ENCODE assay signal across 16 cellular contexts in the genomic region with DNA sequence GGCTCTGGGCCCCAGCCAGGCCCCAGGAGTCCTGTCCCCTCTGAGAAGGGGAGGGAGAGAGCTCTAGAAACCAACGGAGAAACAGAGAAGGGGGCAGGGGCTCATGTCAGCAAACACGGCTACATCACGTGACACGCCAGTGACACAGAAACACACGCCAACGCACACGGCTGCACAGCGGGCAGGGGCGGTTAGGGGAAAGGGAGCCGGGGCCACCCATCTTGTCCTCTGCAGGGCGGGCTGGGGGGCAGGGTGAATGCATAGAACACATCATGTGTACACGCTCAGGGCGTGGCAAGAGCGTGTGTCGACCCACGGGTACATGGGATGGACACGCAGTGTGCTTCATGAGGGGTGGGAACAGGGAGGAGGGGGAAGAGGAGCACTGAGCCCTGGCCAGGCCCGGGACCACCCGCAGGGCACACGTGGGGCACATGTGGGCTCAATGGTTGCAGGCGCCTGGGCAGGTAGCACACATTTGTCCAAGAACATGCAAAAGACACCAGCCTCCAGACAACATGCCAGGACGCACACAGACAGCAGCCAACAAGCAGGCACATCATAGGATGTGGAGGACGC. TPM values are rescaled to one million over a fixed set of nuclear protein-coding genes. Genes with fewer than 3 reads are reported as not detected.
DNase-seq lines count a peak whose midpoint lies in the region; ATAC-seq, FAIRE-seq and TF ChIP-seq lines count a peak whose summit lies in the region.
"Had no signal": no experiment of that assay in that cellular context is flagged by ENCODE, and none has a peak within 500 bp of the region (broad histone marks: within the 10 kb centered on the region; RNA-seq: fewer than 3 reads in every experiment).

No MANE protein-coding gene starts in this region.

- peaks cover 53% of the 10 kb centered on the region for H3K4me1 Mint-ChIP-seq in dendritic cell treated with granulocyte-macrophage colony-stimulating factor and Interleukin-4, amounts not matched to agents 40 ng/mL and 50 ng/mL, for 4 days (ENCODE audit: low read depth)

- in situ Hi-C loops in HepG2 (cut with HindIII; ENCODE audit: extremely low pct_ligation_motif_present, low pct_unique_long_range_greater_than_20kb): loop anchor here (5.0 to 25.0 kb wide), 4 partner anchors 83 to 885 kb away; partner anchors contain the start of genes ARMC5, ZNF267, ZNF646 and ZNF668

- no peaks in the 10 kb centered on the region for H3K27me3 ChIP-seq in HepG2 (ENCODE audit: control insufficient read depth in 1 of 2, insufficient read depth in 2 of 2, low read length in 2 of 2)
- no peaks in the 10 kb centered on the region for H3K27me3 ChIP-seq in right lobe of liver
- H3K27me3 ChIP-seq: BLaER1 had no signal

- no peaks in the 10 kb centered on the region for H3K9me3 Mint-ChIP-seq in dendritic cell treated with granulocyte-macrophage colony-stimulating factor and Interleukin-4, amounts not matched to agents 40 ng/mL and 50 ng/mL, for 4 days
- H3K9me3 Mint-ChIP-seq: CD8-positive, alpha-beta memory T cell; HFFc6; IgD-negative memory B cell had no signal

- TF ChIP-seq RAD21 in HepG2 (CRISPR knock-in tag; IDR thresholded peaks at IDR 0.05): no peak

- no peak overlapping the region for H3K4me2 ChIP-seq in HepG2 (ENCODE audit: low read depth, low read length)
- H3K4me2 ChIP-seq: BLaER1 had no signal

- CTCF ChIA-PET in HepG2 (lab: Yijun Ruan, JAX; ENCODE audit: low intra/inter-chr PET ratio, low total read pairs): no interaction called here

- H3K4me1 ChIP-seq in HepG2 (ENCODE audit: insufficient read depth, low read length) (peaks cover 57% of the 10 kb centered on the region), right lobe of liver (peaks cover 0 to 12% (median 5%) of the 10 kb centered on the region in 4 donors)

- no peaks in the 10 kb centered on the region for H3K27me3 Mint-ChIP-seq in dendritic cell treated with granulocyte-macrophage colony-stimulating factor and Interleukin-4, amounts not matched to agents 40 ng/mL and 50 ng/mL, for 4 days
- H3K27me3 Mint-ChIP-seq: CD8-positive, alpha-beta memory T cell; IgD-negative memory B cell had no signal

- H2AFZ ChIP-seq in HepG2 (ENCODE audit: low read length): no peak overlapping the region

- no TSS peak for BruUV-seq in HepG2 (replicated peaks; lab: Mats Ljungman, UMichigan)

- ATAC-seq in HepG2: no peak
- no peak for ATAC-seq in right lobe of liver

- TF ChIP-seq CTCF in HepG2 (CRISPR knock-in tag; IDR thresholded peaks at IDR 0.05) (no peak), right lobe of liver (IDR thresholded peaks at IDR 0.05) (no peak)

- TF ChIP-seq EP300 in HepG2 (IDR thresholded peaks at IDR 0.05; ENCODE audit: low read depth in 2 of 2, low read length in 2 of 2) (no peak), HepG2 (CRISPR knock-in tag; IDR thresholded peaks at IDR 0.05; ENCODE audit: borderline replicate concordance) (no peak)

- WGBS in HepG2 (ENCODE audit: low lambda C conversion rate): 91% methylated on average over 23 of the region's 23 CpGs
- 79% methylated on average over 4 of the region's 23 CpGs for WGBS in right lobe of liver (ENCODE audit: insufficient coverage, low coverage, low lambda C conversion rate, missing lambda C conversion rate)

- peaks cover 0 to 3% of the 10 kb centered on the region in 2 experiments; a peak in 1 of 5 replicates for H3K36me3 ChIP-seq in HepG2 (replicated peaks in 1 of 2; ENCODE audit: control insufficient read depth in 1 of 2, insufficient read depth in 2 of 2, low read length in 2 of 2)
- peaks cover 0 to 7% (median 0%) of the 10 kb centered on the region in 4 donors for H3K36me3 ChIP-seq in right lobe of liver

- peaks cover 34% of the 10 kb centered on the region for H3K36me3 Mint-ChIP-seq in dendritic cell treated with granulocyte-macrophage colony-stimulating factor and Interleukin-4, amounts not matched to agents 40 ng/mL and 50 ng/mL, for 4 days (ENCODE audit: low read depth)
- H3K36me3 Mint-ChIP-seq: IgD-negative memory B cell had no signal

- H3K27ac ChIP-seq in HepG2 (ENCODE audit: extremely low read length, insufficient read depth, low read length): no peak overlapping the region
- no peak overlapping the region for H3K27ac ChIP-seq in right lobe of liver
- H3K27ac ChIP-seq: BLaER1 had no signal

- peak overlapping the region; percentile 56 for H3K27ac Mint-ChIP-seq in dendritic cell treated with granulocyte-macrophage colony-stimulating factor and Interleukin-4, amounts not matched to agents 40 ng/mL and 50 ng/mL, for 4 days
- H3K27ac Mint-ChIP-seq: CD8-positive, alpha-beta memory T cell; HFFc6; IgD-negative memory B cell had no signal

- H3K4me3 ChIP-seq in HepG2 (replicated peaks in 1 of 3; ENCODE audit: insufficient read depth in 1 of 3, low read depth in 2 of 3, low read length in 3 of 3) (no peak overlapping the region), right lobe of liver (no peak overlapping the region)
- H3K4me3 ChIP-seq: BLaER1 had no signal

- TF ChIP-seq POLR2A in HepG2 (IDR thresholded peaks at IDR 0.05; ENCODE audit: insufficient read depth in 1 of 2, low read depth in 2 of 2, low read length in 2 of 2) (0 out of 4 replicates have a peak, but pooled peaks of 1 of the 2 experiments have one; percentile 39), right lobe of liver (IDR thresholded peaks at IDR 0.05) (no peak)

- H3K9ac ChIP-seq in HepG2 (ENCODE audit: insufficient read depth, low read depth, low read length): no peak overlapping the region
- H3K9ac ChIP-seq: BLaER1 had no signal

- no peaks in the 10 kb centered on the region for H3K79me2 ChIP-seq in HepG2 (ENCODE audit: insufficient read depth, low read length)

- no peak overlapping the region for H3K4me3 Mint-ChIP-seq in dendritic cell treated with granulocyte-macrophage colony-stimulating factor and Interleukin-4, amounts not matched to agents 40 ng/mL and 50 ng/mL, for 4 days
- H3K4me3 Mint-ChIP-seq: CD8-positive, alpha-beta memory T cell; HFFc6; IgD-negative memory B cell had no signal

- POLR2A ChIA-PET in HepG2 (lab: Yijun Ruan, JAX): interaction anchor here (1.0 kb wide), 1 partner anchor 151 kb away, joined by 3 read pairs; no protein-coding TSS in a partner anchor

- intact Hi-C loops in HepG2 (cut with micrococcal nuclease; ENCODE audit: unreplicated experiment): loop anchor here (10.0 kb wide), 1 partner anchor 875 kb away; no protein-coding TSS in a partner anchor
- intact Hi-C loops in right lobe of liver (cut with DNase I): loop anchor here (10.0 kb wide), 3 partner anchors 55 to 445 kb away; partner anchors contain the start of gene PRSS53 (in 1 of the 2)
- intact Hi-C loops in dendritic cell treated with granulocyte-macrophage colony-stimulating factor and Interleukin-4, amounts not matched to agents 40 ng/mL and 50 ng/mL, for 4 days (cut with micrococcal nuclease): loop anchor here (5.0 kb wide), 1 partner anchor 83 kb away; the partner anchor contains the start of genes ZNF646 and ZNF668

- no peak for FAIRE-seq in HepG2 (lab: Jason Lieb, UNC)

- DNase-seq in HepG2 (ENCODE audit: low spot score) (no peak), right lobe of liver (no peak), mucosa of gallbladder (ENCODE audit: low spot score) (no peak), NCI-H187 treated with DMSO at 0.1 percent for 48 hours (lab: John Stamatoyannopoulos, UW) (no peak), HK-2 (ENCODE audit: unreplicated experiment) (no peak)
- DNase-seq: 8988T; AML-193; Caco-2; CD8-positive, alpha-beta memory T cell; DND-41; GDM1; HCEC 1CT; HFFc6 had no signal

- H4K20me1 ChIP-seq in HepG2 (ENCODE audit: insufficient read depth, low read length): no peaks in the 10 kb centered on the region

- no peaks in the 10 kb centered on the region for H3K9me3 ChIP-seq in HepG2 (ENCODE audit: low read length)
- no peaks in the 10 kb centered on the region for H3K9me3 ChIP-seq in right lobe of liver
- H3K9me3 ChIP-seq: BLaER1, Caco-2 had no signal

RNA-seq across cellular contexts. Expression of gene HSD3B7, which starts 4.6 kb away (rescaled TPM):
- total RNA-seq in HepG2 (2016; rRNA removed; fragmentation: Illumina TruSeq; extraction: Trizol) (58.8 and 69.7 TPM in 2 replicates), right lobe of liver (100 to 1,000 TPM in 3 of 6 experiments, 10 to 100 TPM in 3; 54.6 to 219 (median 86.9) TPM), mucosa of gallbladder (30.6 TPM)
- 12.1 and 14.2 TPM in 2 replicates for total RNA-seq in HepG2 (2016; cell fraction: cytosol; rRNA removed; fragmentation: Illumina TruSeq; extraction: Trizol; ENCODE audit: low read depth)
- 53.9 and 70.3 TPM in 2 replicates for total RNA-seq in HepG2 (2016; cell fraction: insoluble cytoplasmic fraction; rRNA removed; fragmentation: Illumina TruSeq; extraction: Trizol)
- total RNA-seq in HepG2 (2016; cell fraction: membrane; rRNA removed; fragmentation: Illumina TruSeq; extraction: Trizol): 26.6 and 27.7 TPM in 2 replicates
- total RNA-seq in HepG2 (2016; cell fraction: nucleus; rRNA removed; fragmentation: Illumina TruSeq; extraction: Trizol): 36.3 and 39.5 TPM in 2 replicates
- 32.9 and 40.9 TPM in 2 replicates for polyA plus RNA-seq in HepG2 (2011; rRNA removed)
- polyA plus RNA-seq in HepG2 (2011; cell fraction: cytosol; rRNA removed): 29.8 and 45.1 TPM in 2 replicates
- 63.4 and 68.4 TPM in 2 replicates for polyA plus RNA-seq in HepG2 (2011; cell fraction: nucleus; rRNA removed)
- polyA plus RNA-seq in HepG2 (2012): 14.8 and 17.8 TPM in 2 replicates
- polyA plus RNA-seq in HepG2 (2016; cell fraction: cytosol; fragmentation: Illumina TruSeq; extraction: Trizol; ENCODE audit: low read depth): 10.6 and 11.9 TPM in 2 replicates
- polyA plus RNA-seq in HepG2 (2016; cell fraction: insoluble cytoplasmic fraction; fragmentation: Illumina TruSeq; extraction: Trizol; ENCODE audit: low read depth): 43.4 and 50.5 TPM in 2 replicates
- polyA plus RNA-seq in HepG2 (2016; cell fraction: membrane; fragmentation: Illumina TruSeq; extraction: Trizol; ENCODE audit: low read depth): 18.0 and 19.2 TPM in 2 replicates
- polyA plus RNA-seq in HepG2 (2016; cell fraction: nucleus; fragmentation: Illumina TruSeq; extraction: Trizol; ENCODE audit: insufficient read depth, low read depth): 69.7 and 71.0 TPM in 2 replicates
- polyA minus RNA-seq in HepG2 (2011; rRNA and poly(A)+ RNA removed; ENCODE audit: low replicate concordance): 11.6 and 56.6 TPM in 2 replicates
- polyA minus RNA-seq in HepG2 (2011; cell fraction: cytosol; rRNA and poly(A)+ RNA removed): 19.8 and 20.1 TPM in 2 replicates
- polyA minus RNA-seq in HepG2 (2011; cell fraction: nucleus; rRNA and poly(A)+ RNA removed): 5.0 and 5.8 TPM in 2 replicates
- polyA plus RNA-seq: CD8-positive, alpha-beta memory T cell; IgD-negative memory B cell had no signal

RNA-seq across cellular contexts. Expression of gene STX1B, which starts 20.9 kb away (rescaled TPM):
- total RNA-seq in HepG2 (2016; rRNA removed; fragmentation: Illumina TruSeq; extraction: Trizol) (1.7 and 3.0 TPM in 2 replicates), right lobe of liver (1 to 10 TPM in 4 of 6 experiments, under 1 TPM in 2; 0.61 to 4.5 (median 2.6) TPM), mucosa of gallbladder (0.58 TPM)
- total RNA-seq in HepG2 (2016; cell fraction: cytosol; rRNA removed; fragmentation: Illumina TruSeq; extraction: Trizol; ENCODE audit: low read depth): 3.7 and 5.0 TPM in 2 replicates
- total RNA-seq in HepG2 (2016; cell fraction: insoluble cytoplasmic fraction; rRNA removed; fragmentation: Illumina TruSeq; extraction: Trizol): 1.00 and 4.0 TPM in 2 replicates
- 3.5 TPM in 2 replicates for total RNA-seq in HepG2 (2016; cell fraction: membrane; rRNA removed; fragmentation: Illumina TruSeq; extraction: Trizol)
- total RNA-seq in HepG2 (2016; cell fraction: nucleus; rRNA removed; fragmentation: Illumina TruSeq; extraction: Trizol): 3.8 and 7.5 TPM in 2 replicates
- 1.3 and 2.1 TPM in 2 replicates for polyA plus RNA-seq in HepG2 (2011; rRNA removed)
- 0.55 and 0.67 TPM in 2 replicates for polyA plus RNA-seq in HepG2 (2011; cell fraction: cytosol; rRNA removed)
- 9.0 and 9.4 TPM in 2 replicates for polyA plus RNA-seq in HepG2 (2011; cell fraction: nucleus; rRNA removed)
- 1.1 and 1.5 TPM in 2 replicates for polyA plus RNA-seq in HepG2 (2012)
- 2.1 and 2.2 TPM in 2 replicates for polyA plus RNA-seq in HepG2 (2016; cell fraction: cytosol; fragmentation: Illumina TruSeq; extraction: Trizol; ENCODE audit: low read depth)
- 0.69 and 0.76 TPM in 2 replicates for polyA plus RNA-seq in HepG2 (2016; cell fraction: insoluble cytoplasmic fraction; fragmentation: Illumina TruSeq; extraction: Trizol; ENCODE audit: low read depth)
- 1.4 and 1.9 TPM in 2 replicates for polyA plus RNA-seq in HepG2 (2016; cell fraction: membrane; fragmentation: Illumina TruSeq; extraction: Trizol; ENCODE audit: low read depth)
- polyA plus RNA-seq in HepG2 (2016; cell fraction: nucleus; fragmentation: Illumina TruSeq; extraction: Trizol; ENCODE audit: insufficient read depth, low read depth): 10.6 and 11.3 TPM in 2 replicates
- 2.6 and 7.4 TPM in 2 replicates for polyA minus RNA-seq in HepG2 (2011; rRNA and poly(A)+ RNA removed; ENCODE audit: low replicate concordance)
- polyA minus RNA-seq in HepG2 (2011; cell fraction: cytosol; rRNA and poly(A)+ RNA removed): 0.26 and 0.69 TPM in 2 replicates
- polyA minus RNA-seq in HepG2 (2011; cell fraction: nucleus; rRNA and poly(A)+ RNA removed): 9.0 and 11.2 TPM in 2 replicates

RNA-seq across cellular contexts. Expression of gene SETD1A, which starts 32.0 kb away (rescaled TPM):
- 3.6 and 5.6 TPM in 2 replicates for total RNA-seq in HepG2 (2016; rRNA removed; fragmentation: Illumina TruSeq; extraction: Trizol)
- total RNA-seq in HepG2 (2016; cell fraction: cytosol; rRNA removed; fragmentation: Illumina TruSeq; extraction: Trizol; ENCODE audit: low read depth): 7.1 and 10.5 TPM in 2 replicates
- total RNA-seq in HepG2 (2016; cell fraction: insoluble cytoplasmic fraction; rRNA removed; fragmentation: Illumina TruSeq; extraction: Trizol): 3.1 and 5.4 TPM in 2 replicates
- 4.3 and 6.1 TPM in 2 replicates for total RNA-seq in HepG2 (2016; cell fraction: membrane; rRNA removed; fragmentation: Illumina TruSeq; extraction: Trizol)
- 6.3 and 8.6 TPM in 2 replicates for total RNA-seq in HepG2 (2016; cell fraction: nucleus; rRNA removed; fragmentation: Illumina TruSeq; extraction: Trizol)
- 3.2 and 3.8 TPM in 2 replicates for polyA plus RNA-seq in HepG2 (2011; rRNA removed)
- 1.6 and 2.0 TPM in 2 replicates for polyA plus RNA-seq in HepG2 (2011; cell fraction: cytosol; rRNA removed)
- 23.9 and 35.1 TPM in 2 replicates for polyA plus RNA-seq in HepG2 (2011; cell fraction: nucleus; rRNA removed)
- 15.4 and 28.2 TPM in 2 replicates for polyA plus RNA-seq in HepG2 (2012)
- polyA plus RNA-seq in HepG2 (2016; cell fraction: cytosol; fragmentation: Illumina TruSeq; extraction: Trizol; ENCODE audit: low read depth): 0.57 and 1.4 TPM in 2 replicates
- polyA plus RNA-seq in HepG2 (2016; cell fraction: insoluble cytoplasmic fraction; fragmentation: Illumina TruSeq; extraction: Trizol; ENCODE audit: low read depth): 10.9 and 15.4 TPM in 2 replicates
- polyA plus RNA-seq in HepG2 (2016; cell fraction: membrane; fragmentation: Illumina TruSeq; extraction: Trizol; ENCODE audit: low read depth): 2.9 and 3.9 TPM in 2 replicates
- polyA plus RNA-seq in HepG2 (2016; cell fraction: nucleus; fragmentation: Illumina TruSeq; extraction: Trizol; ENCODE audit: insufficient read depth, low read depth): 43.7 and 55.5 TPM in 2 replicates
- 5.5 and 8.7 TPM in 2 replicates for polyA minus RNA-seq in HepG2 (2011; rRNA and poly(A)+ RNA removed; ENCODE audit: low replicate concordance)
- 2.8 and 3.1 TPM in 2 replicates for polyA minus RNA-seq in HepG2 (2011; cell fraction: cytosol; rRNA and poly(A)+ RNA removed)
- polyA minus RNA-seq in HepG2 (2011; cell fraction: nucleus; rRNA and poly(A)+ RNA removed): 7.0 and 11.2 TPM in 2 replicates
- total RNA-seq in right lobe of liver: 1 to 10 TPM; 3.7 to 7.4 (median 6.9) TPM
- 17.6 TPM for total RNA-seq in mucosa of gallbladder

RNA-seq across cellular contexts. Expression of gene ORAI3, which starts 40.7 kb away (rescaled TPM):
- 6.3 and 11.4 TPM in 2 replicates for total RNA-seq in HepG2 (2016; rRNA removed; fragmentation: Illumina TruSeq; extraction: Trizol)
- total RNA-seq in HepG2 (2016; cell fraction: cytosol; rRNA removed; fragmentation: Illumina TruSeq; extraction: Trizol; ENCODE audit: low read depth): 3.1 and 3.3 TPM in 2 replicates
- total RNA-seq in HepG2 (2016; cell fraction: insoluble cytoplasmic fraction; rRNA removed; fragmentation: Illumina TruSeq; extraction: Trizol): 6.8 and 11.0 TPM in 2 replicates
- 6.6 and 6.9 TPM in 2 replicates for total RNA-seq in HepG2 (2016; cell fraction: membrane; rRNA removed; fragmentation: Illumina TruSeq; extraction: Trizol)
- 9.5 and 9.8 TPM in 2 replicates for total RNA-seq in HepG2 (2016; cell fraction: nucleus; rRNA removed; fragmentation: Illumina TruSeq; extraction: Trizol)
- polyA plus RNA-seq in HepG2 (2011; rRNA removed): 32.0 and 41.3 TPM in 2 replicates
- polyA plus RNA-seq in HepG2 (2011; cell fraction: cytosol; rRNA removed): 40.6 and 43.1 TPM in 2 replicates
- 24.2 and 26.2 TPM in 2 replicates for polyA plus RNA-seq in HepG2 (2011; cell fraction: nucleus; rRNA removed)
- 8.4 and 8.8 TPM in 2 replicates for polyA plus RNA-seq in HepG2 (2012)
- polyA plus RNA-seq in HepG2 (2016; cell fraction: cytosol; fragmentation: Illumina TruSeq; extraction: Trizol; ENCODE audit: low read depth): 2.0 and 3.1 TPM in 2 replicates
- 6.2 and 7.6 TPM in 2 replicates for polyA plus RNA-seq in HepG2 (2016; cell fraction: insoluble cytoplasmic fraction; fragmentation: Illumina TruSeq; extraction: Trizol; ENCODE audit: low read depth)
- 4.8 and 5.1 TPM in 2 replicates for polyA plus RNA-seq in HepG2 (2016; cell fraction: membrane; fragmentation: Illumina TruSeq; extraction: Trizol; ENCODE audit: low read depth)
- 14.8 and 15.7 TPM in 2 replicates for polyA plus RNA-seq in HepG2 (2016; cell fraction: nucleus; fragmentation: Illumina TruSeq; extraction: Trizol; ENCODE audit: insufficient read depth, low read depth)
- 9.3 and 112 TPM in 2 replicates for polyA minus RNA-seq in HepG2 (2011; rRNA and poly(A)+ RNA removed; ENCODE audit: low replicate concordance)
- polyA minus RNA-seq in HepG2 (2011; cell fraction: cytosol; rRNA and poly(A)+ RNA removed): 19.9 and 21.3 TPM in 2 replicates
- polyA minus RNA-seq in HepG2 (2011; cell fraction: nucleus; rRNA and poly(A)+ RNA removed): 9.7 and 16.2 TPM in 2 replicates
- 10 to 100 TPM; 27.7 to 56.6 (median 31.6) TPM for total RNA-seq in right lobe of liver
- 34.4 TPM for total RNA-seq in mucosa of gallbladder

RNA-seq across cellular contexts. Expression of gene STX4, which starts 43.8 kb away (rescaled TPM):
- total RNA-seq in HepG2 (2016; rRNA removed; fragmentation: Illumina TruSeq; extraction: Trizol) (29.2 and 31.3 TPM in 2 replicates), right lobe of liver (10 to 100 TPM; 18.8 to 52.8 (median 23.6) TPM), mucosa of gallbladder (84.0 TPM)
- 10.9 and 11.8 TPM in 2 replicates for total RNA-seq in HepG2 (2016; cell fraction: cytosol; rRNA removed; fragmentation: Illumina TruSeq; extraction: Trizol; ENCODE audit: low read depth)
- 28.3 and 29.6 TPM in 2 replicates for total RNA-seq in HepG2 (2016; cell fraction: insoluble cytoplasmic fraction; rRNA removed; fragmentation: Illumina TruSeq; extraction: Trizol)
- total RNA-seq in HepG2 (2016; cell fraction: membrane; rRNA removed; fragmentation: Illumina TruSeq; extraction: Trizol): 18.1 and 22.6 TPM in 2 replicates
- 23.9 and 30.7 TPM in 2 replicates for total RNA-seq in HepG2 (2016; cell fraction: nucleus; rRNA removed; fragmentation: Illumina TruSeq; extraction: Trizol)
- 34.6 and 37.0 TPM in 2 replicates for polyA plus RNA-seq in HepG2 (2011; rRNA removed)
- 23.2 and 23.7 TPM in 2 replicates for polyA plus RNA-seq in HepG2 (2011; cell fraction: cytosol; rRNA removed)
- 109 and 115 TPM in 2 replicates for polyA plus RNA-seq in HepG2 (2011; cell fraction: nucleus; rRNA removed)
- 36.9 and 43.1 TPM in 2 replicates for polyA plus RNA-seq in HepG2 (2012)
- 14.1 and 15.4 TPM in 2 replicates for polyA plus RNA-seq in HepG2 (2016; cell fraction: cytosol; fragmentation: Illumina TruSeq; extraction: Trizol; ENCODE audit: low read depth)
- 43.9 and 44.6 TPM in 2 replicates for polyA plus RNA-seq in HepG2 (2016; cell fraction: insoluble cytoplasmic fraction; fragmentation: Illumina TruSeq; extraction: Trizol; ENCODE audit: low read depth)
- 22.4 and 26.1 TPM in 2 replicates for polyA plus RNA-seq in HepG2 (2016; cell fraction: membrane; fragmentation: Illumina TruSeq; extraction: Trizol; ENCODE audit: low read depth)
- polyA plus RNA-seq in HepG2 (2016; cell fraction: nucleus; fragmentation: Illumina TruSeq; extraction: Trizol; ENCODE audit: insufficient read depth, low read depth): 94.3 and 107 TPM in 2 replicates
- 23.8 and 35.4 TPM in 2 replicates for polyA minus RNA-seq in HepG2 (2011; rRNA and poly(A)+ RNA removed; ENCODE audit: low replicate concordance)
- 7.3 and 10.4 TPM in 2 replicates for polyA minus RNA-seq in HepG2 (2011; cell fraction: cytosol; rRNA and poly(A)+ RNA removed)
- 17.5 and 20.7 TPM in 2 replicates for polyA minus RNA-seq in HepG2 (2011; cell fraction: nucleus; rRNA and poly(A)+ RNA removed)
